In the genomic region with DNA sequence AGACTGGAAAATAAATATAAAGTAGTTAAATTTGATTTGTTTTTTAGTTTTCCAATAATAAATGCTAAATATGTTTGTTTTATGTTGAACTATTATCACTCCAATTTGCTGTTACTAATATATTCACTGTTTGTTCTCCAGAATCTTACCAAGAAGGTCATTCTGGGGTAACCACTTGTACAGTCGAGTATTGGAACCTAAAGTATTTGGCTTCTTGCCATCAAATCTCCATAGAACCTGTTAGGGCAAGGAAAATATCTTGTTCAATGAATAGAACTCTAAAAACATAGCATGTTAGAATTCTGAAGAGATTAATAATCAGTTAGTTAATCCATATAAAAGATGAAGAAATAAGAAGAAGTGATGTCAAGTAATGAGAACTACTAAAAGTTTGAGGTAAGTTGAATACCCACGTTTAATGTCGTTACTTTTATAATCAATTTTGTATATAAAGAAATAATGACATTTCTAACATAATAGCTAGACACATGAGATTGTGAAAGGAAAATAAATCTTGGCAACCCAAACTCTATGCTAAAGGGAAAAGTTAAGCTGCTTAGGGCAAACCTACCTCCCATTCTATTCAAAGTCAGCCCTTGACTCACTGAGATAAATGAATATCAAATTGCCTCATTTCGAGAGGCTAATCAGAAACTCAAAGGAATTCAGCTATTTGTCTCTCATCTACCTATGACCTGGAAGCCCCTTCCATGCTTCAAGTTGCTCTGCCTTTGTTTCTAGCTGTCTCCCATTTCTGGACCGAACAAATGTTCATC, we compare ENCODE assay signal across 2 cellular contexts.
TF ChIP-seq lines count a peak whose summit lies in the region.

No MANE protein-coding gene starts in this region.

TF ChIP-seq in HepG2, 621 proteins besides CTCF, POLR2A, EP300 and RAD21 (continues in another document):
- no peak for TF ChIP-seq LRRFIP1 (CRISPR knock-in tag; conservative IDR thresholded peaks at IDR 0.05)
- no peak for TF ChIP-seq TFDP1 (CRISPR knock-in tag; IDR thresholded peaks at IDR 0.05; ENCODE audit: borderline replicate concordance)
- TF ChIP-seq, protein P1, sequence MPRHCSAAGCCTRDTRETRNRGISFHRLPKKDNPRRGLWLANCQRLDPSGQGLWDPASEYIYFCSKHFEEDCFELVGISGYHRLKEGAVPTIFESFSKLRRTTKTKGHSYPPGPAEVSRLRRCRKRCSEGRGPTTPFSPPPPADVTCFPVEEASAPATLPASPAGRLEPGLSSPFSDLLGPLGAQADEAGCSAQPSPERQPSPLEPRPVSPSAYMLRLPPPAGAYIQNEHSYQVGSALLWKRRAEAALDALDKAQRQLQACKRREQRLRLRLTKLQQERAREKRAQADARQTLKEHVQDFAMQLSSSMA (CRISPR knock-in tag; IDR thresholded peaks at IDR 0.05), result no peak
- TF ChIP-seq, protein P2, sequence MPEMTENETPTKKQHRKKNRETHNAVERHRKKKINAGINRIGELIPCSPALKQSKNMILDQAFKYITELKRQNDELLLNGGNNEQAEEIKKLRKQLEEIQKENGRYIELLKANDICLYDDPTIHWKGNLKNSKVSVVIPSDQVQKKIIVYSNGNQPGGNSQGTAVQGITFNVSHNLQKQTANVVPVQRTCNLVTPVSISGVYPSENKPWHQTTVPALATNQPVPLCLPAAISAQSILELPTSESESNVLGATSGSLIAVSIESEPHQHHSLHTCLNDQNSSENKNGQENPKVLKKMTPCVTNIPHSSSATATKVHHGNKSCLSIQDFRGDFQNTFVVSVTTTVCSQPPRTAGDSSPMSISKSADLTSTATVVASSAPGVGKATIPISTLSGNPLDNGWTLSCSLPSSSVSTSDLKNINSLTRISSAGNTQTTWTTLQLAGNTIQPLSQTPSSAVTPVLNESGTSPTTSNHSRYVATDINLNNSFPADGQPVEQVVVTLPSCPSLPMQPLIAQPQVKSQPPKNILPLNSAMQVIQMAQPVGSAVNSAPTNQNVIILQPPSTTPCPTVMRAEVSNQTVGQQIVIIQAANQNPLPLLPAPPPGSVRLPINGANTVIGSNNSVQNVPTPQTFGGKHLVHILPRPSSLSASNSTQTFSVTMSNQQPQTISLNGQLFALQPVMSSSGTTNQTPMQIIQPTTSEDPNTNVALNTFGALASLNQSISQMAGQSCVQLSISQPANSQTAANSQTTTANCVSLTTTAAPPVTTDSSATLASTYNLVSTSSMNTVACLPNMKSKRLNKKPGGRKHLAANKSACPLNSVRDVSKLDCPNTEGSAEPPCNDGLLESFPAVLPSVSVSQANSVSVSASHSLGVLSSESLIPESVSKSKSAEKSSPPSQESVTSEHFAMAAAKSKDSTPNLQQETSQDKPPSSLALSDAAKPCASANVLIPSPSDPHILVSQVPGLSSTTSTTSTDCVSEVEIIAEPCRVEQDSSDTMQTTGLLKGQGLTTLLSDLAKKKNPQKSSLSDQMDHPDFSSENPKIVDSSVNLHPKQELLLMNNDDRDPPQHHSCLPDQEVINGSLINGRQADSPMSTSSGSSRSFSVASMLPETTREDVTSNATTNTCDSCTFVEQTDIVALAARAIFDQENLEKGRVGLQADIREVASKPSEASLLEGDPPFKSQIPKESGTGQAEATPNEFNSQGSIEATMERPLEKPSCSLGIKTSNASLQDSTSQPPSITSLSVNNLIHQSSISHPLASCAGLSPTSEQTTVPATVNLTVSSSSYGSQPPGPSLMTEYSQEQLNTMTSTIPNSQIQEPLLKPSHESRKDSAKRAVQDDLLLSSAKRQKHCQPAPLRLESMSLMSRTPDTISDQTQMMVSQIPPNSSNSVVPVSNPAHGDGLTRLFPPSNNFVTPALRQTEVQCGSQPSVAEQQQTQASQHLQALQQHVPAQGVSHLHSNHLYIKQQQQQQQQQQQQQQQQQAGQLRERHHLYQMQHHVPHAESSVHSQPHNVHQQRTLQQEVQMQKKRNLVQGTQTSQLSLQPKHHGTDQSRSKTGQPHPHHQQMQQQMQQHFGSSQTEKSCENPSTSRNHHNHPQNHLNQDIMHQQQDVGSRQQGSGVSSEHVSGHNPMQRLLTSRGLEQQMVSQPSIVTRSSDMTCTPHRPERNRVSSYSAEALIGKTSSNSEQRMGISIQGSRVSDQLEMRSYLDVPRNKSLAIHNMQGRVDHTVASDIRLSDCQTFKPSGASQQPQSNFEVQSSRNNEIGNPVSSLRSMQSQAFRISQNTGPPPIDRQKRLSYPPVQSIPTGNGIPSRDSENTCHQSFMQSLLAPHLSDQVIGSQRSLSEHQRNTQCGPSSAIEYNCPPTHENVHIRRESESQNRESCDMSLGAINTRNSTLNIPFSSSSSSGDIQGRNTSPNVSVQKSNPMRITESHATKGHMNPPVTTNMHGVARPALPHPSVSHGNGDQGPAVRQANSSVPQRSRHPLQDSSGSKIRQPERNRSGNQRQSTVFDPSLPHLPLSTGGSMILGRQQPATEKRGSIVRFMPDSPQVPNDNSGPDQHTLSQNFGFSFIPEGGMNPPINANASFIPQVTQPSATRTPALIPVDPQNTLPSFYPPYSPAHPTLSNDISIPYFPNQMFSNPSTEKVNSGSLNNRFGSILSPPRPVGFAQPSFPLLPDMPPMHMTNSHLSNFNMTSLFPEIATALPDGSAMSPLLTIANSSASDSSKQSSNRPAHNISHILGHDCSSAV (CRISPR knock-in tag; IDR thresholded peaks at IDR 0.05; ENCODE audit: borderline replicate concordance), result no peak
- TF ChIP-seq FLYWCH1 (CRISPR knock-in tag; IDR thresholded peaks at IDR 0.05), result no peak
- no peak for TF ChIP-seq ZKSCAN5 (CRISPR knock-in tag; IDR thresholded peaks at IDR 0.05)
- no peak for TF ChIP-seq ZBTB7B (CRISPR knock-in tag; IDR thresholded peaks at IDR 0.05)
- no peak for TF ChIP-seq ARNTL (CRISPR knock-in tag; IDR thresholded peaks at IDR 0.05)
- TF ChIP-seq MATR3 (CRISPR knock-in tag; IDR thresholded peaks at IDR 0.05), result no peak
- no peak for TF ChIP-seq ZNF263 (CRISPR knock-in tag; IDR thresholded peaks at IDR 0.05)
- TF ChIP-seq ZNF235 (CRISPR knock-in tag; IDR thresholded peaks at IDR 0.05; ENCODE audit: borderline replicate concordance), result no peak

TF ChIP-seq in WTC11, 78 proteins besides CTCF, POLR2A, EP300 and RAD21 (continued from another document):
- TF ChIP-seq, protein P3, sequence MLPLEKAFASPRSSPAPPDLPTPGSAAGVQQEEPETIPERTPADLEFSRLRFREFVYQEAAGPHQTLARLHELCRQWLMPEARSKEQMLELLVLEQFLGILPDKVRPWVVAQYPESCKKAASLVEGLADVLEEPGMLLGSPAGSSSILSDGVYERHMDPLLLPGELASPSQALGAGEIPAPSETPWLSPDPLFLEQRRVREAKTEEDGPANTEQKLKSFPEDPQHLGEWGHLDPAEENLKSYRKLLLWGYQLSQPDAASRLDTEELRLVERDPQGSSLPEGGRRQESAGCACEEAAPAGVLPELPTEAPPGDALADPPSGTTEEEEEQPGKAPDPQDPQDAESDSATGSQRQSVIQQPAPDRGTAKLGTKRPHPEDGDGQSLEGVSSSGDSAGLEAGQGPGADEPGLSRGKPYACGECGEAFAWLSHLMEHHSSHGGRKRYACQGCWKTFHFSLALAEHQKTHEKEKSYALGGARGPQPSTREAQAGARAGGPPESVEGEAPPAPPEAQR (CRISPR knock-in tag; IDR thresholded peaks at IDR 0.05), result no peak
- TF ChIP-seq MAX (CRISPR knock-in tag; IDR thresholded peaks at IDR 0.05), result no peak
